In genomic region chr19:15379083-15379995, GRCh38 we compare ENCODE assay signal across 8 cellular contexts. TPM values are rescaled to one million over a fixed set of nuclear protein-coding genes. Genes with fewer than 3 reads are reported as not detected.
DNase-seq lines count a peak whose midpoint lies in the region; ATAC-seq and TF ChIP-seq lines count a peak whose summit lies in the region.

TSS of gene AKAP8 (minus strand) at chr19:15379787. CDS start at chr19:15379731, 56 bp downstream.

- H3K27me3 ChIP-seq in lung (ENCODE audit: control insufficient read depth, insufficient read depth): no peaks in the 10 kb centered on the region

- peak within 1 kb of the TSS; percentile 80 for H3K4me3 ChIP-seq in lung

- peaks cover 9 to 17% of the 10 kb centered on the region in 2 donors for H3K4me1 ChIP-seq in lung (ENCODE audit: control insufficient read depth in 2 of 2, insufficient read depth in 2 of 2, low read length in 2 of 2)

- peak within 1 kb of the TSS; percentile 97 to 99 for H3K27ac ChIP-seq in lung (ENCODE audit: low read depth in 1 of 2, low read length in 1 of 2)

- peaks cover 0 to 5% of the 10 kb centered on the region in 2 donors for H3K36me3 ChIP-seq in lung (ENCODE audit: control insufficient read depth in 2 of 2, insufficient read depth in 2 of 2, low read length in 2 of 2)

- TF ChIP-seq CTCF in lung (IDR thresholded peaks at IDR 0.05; ENCODE audit: control extremely low read depth, extremely low read depth): no peak

- ATAC-seq in GM21360 (IDR thresholded peaks at IDR 0.05; ENCODE audit: unreplicated experiment) (peak; percentile 69), lung (ENCODE audit: insufficient read depth, low FRiP score) (peak; percentile 95)

- DNase-seq in COLO668 (lab: John Stamatoyannopoulos, UW; ENCODE audit: unreplicated experiment): peak; percentile 97
- peak; percentile 95 for DNase-seq in HT-29 (ENCODE audit: low spot score)
- DNase-seq in NK-92 treated with Interleukin-12 subunit alpha and Interleukin-12 subunit beta, amount 100 ng/mL, for 24 hours (lab: John Stamatoyannopoulos, UW): peak; percentile 98
- peak; percentile 98 for DNase-seq in activated CD8-positive, alpha-beta memory T cell treated with anti-CD3 and anti-CD28 coated beads for 24 hours
- peak; percentile 95 for DNase-seq in effector CD4-positive, alpha-beta T cell
- DNase-seq in lung (ENCODE audit: low spot score): peak; percentile 97
- peak; percentile 95 to 97 (median 97) for DNase-seq in stimulated activated CD4-positive, alpha-beta T cell treated with anti-CD3 and anti-CD28 coated beads, TNF-alpha, amount 100 ng/mL, for 24 hours (ENCODE audit: low read depth in 3 of 3)

- H3K9me3 ChIP-seq in lung (ENCODE audit: control insufficient read depth in 2 of 2, insufficient read depth in 1 of 2, low read length in 1 of 2): no peaks in the 10 kb centered on the region

- WGBS in lung, 2 donors: 0% methylated on average over 90 to 111 of the region's 111 CpGs

RNA-seq across cellular contexts. Expression of gene AKAP8, which starts in this region (rescaled TPM):
- total RNA-seq in HT-29 (2014; rRNA removed; shearing (Covaris generic)): 41.7 and 50.4 TPM in 2 replicates
- total RNA-seq in lung: 10 to 100 TPM; 23.1 to 43.4 TPM
- polyA plus RNA-seq in lung: 10 to 100 TPM; 15.0 to 16.4 TPM

Comparison
In these comparisons a context has a peak if more than half of its experiments do, and no peak if none do; other contexts are left out.
1. Peak in every context shown above with its lines: DNase-seq, ATAC-seq, H3K4me3 ChIP-seq and H3K27ac ChIP-seq.